14 cellular contexts compared by ENCODE assay signal in genomic region chr7:148813890-148814289, GRCh38.
A peak's percentile ranks its signal among the peaks of the same experiment; 100 is the strongest.
DNase-seq lines count a peak whose midpoint lies in the region; ATAC-seq and TF ChIP-seq lines count a peak whose summit lies in the region.
"Had no signal": no experiment of that assay in that cellular context is flagged by ENCODE, and none has a peak within 500 bp of the region (broad histone marks: within the 10 kb centered on the region; RNA-seq: fewer than 3 reads in every experiment).

No MANE protein-coding gene starts in this region.

- no peak overlapping the region for H4K91ac ChIP-seq in trophoblast cell (ENCODE audit: low read depth, low read length)

- H3K14ac ChIP-seq in trophoblast cell (ENCODE audit: low read length) = no peak overlapping the region

- no peaks in the 10 kb centered on the region for H3K79me1 ChIP-seq in trophoblast cell (ENCODE audit: low read length)

- H3K36me3 Mint-ChIP-seq in activated T-cell treated with anti-CD3 and anti-CD28 coated beads, Interleukin-2, amount 50 U/mL, for 72 hours (ENCODE audit: insufficient read depth in 2 of 2) = peaks cover 18 to 51% of the 10 kb centered on the region in 2 donors
- H3K36me3 Mint-ChIP-seq in GM23338 (ENCODE audit: low read depth) = peaks cover 71% of the 10 kb centered on the region
- no peaks in the 10 kb centered on the region for H3K36me3 Mint-ChIP-seq in T-helper 17 cell (ENCODE audit: low read depth)

- H4K12ac ChIP-seq in trophoblast cell (ENCODE audit: low read depth, low read length) = no peak overlapping the region

- H4K8ac ChIP-seq in trophoblast cell (ENCODE audit: low read depth, low read length) = no peak overlapping the region

- WGBS in trophoblast cell (ENCODE audit: extremely low coverage, insufficient coverage, insufficient read length) = no CpG with 5 or more reads among the region's 9 CpGs

- no peaks in the 10 kb centered on the region for H3K9me3 Mint-ChIP-seq in activated T-cell treated with anti-CD3 and anti-CD28 coated beads, Interleukin-2, amount 50 U/mL, for 72 hours
- H3K9me3 Mint-ChIP-seq in GM23338 = no peaks in the 10 kb centered on the region
- H3K9me3 Mint-ChIP-seq: CD8-positive, alpha-beta T cell; H9 had no signal

- H3K18ac ChIP-seq in trophoblast cell (ENCODE audit: low read length) = peak overlapping the region; percentile 62

- H3K4me3 ChIP-seq in GM23338 (no peak overlapping the region), trophoblast cell (ENCODE audit: low read depth, low read length) (no peak overlapping the region)
- H3K4me3 ChIP-seq: BLaER1 treated with 17β-estradiol and CSF1 and Interleukin-3, amounts not matched to agents 10 nM and 100 nM had no signal

- DNase-seq in activated T-cell treated with anti-CD3 and anti-CD28 coated beads, Interleukin-2, amount 50 U/mL, for 72 hours = no peak
- no peak for DNase-seq in activated T-cell treated with anti-CD3 and anti-CD28 coated beads, Interleukin-2, amount 50 U/mL, for 1 hour
- DNase-seq in GM23338 (ENCODE audit: low spot score) = no peak
- DNase-seq in T-helper 17 cell = no peak
- DNase-seq in trophoblast cell = no peak
- no peak for DNase-seq in NCI-H1694 (lab: John Stamatoyannopoulos, UW)
- DNase-seq in middle frontal gyrus (ENCODE audit: extremely low spot score, low spot score) = no peak
- DNase-seq: Calu3; CD8-positive, alpha-beta T cell; DND-41; H9 had no signal

- no peaks in the 10 kb centered on the region for H3K9me2 ChIP-seq in GM23338 (ENCODE audit: insufficient read depth)

- H3K27ac Mint-ChIP-seq in activated T-cell treated with anti-CD3 and anti-CD28 coated beads, Interleukin-2, amount 50 U/mL, for 72 hours = peak overlapping the region; percentile 54
- H3K27ac Mint-ChIP-seq in GM23338 (peak overlapping the region; percentile 68; the same call in 1 of the 2 replicates), T-helper 17 cell (peak overlapping the region; percentile 70)
- H3K27ac Mint-ChIP-seq: B cell; CD8-positive, alpha-beta T cell had no signal

- H2AFZ ChIP-seq in GM23338 = no peak overlapping the region
- H2AFZ ChIP-seq in trophoblast cell (ENCODE audit: insufficient read depth, low read length, poor library complexity) = no peak overlapping the region

- 0 out of 2 replicates have a peak, but pooled peaks cover 5% of the 10 kb centered on the region for H3K4me1 ChIP-seq in GM23338 (ENCODE audit: insufficient read depth)
- peaks cover 0 to 5% of the 10 kb centered on the region in 2 experiments for H3K4me1 ChIP-seq in trophoblast cell (ENCODE audit: control insufficient read depth in 1 of 2, insufficient read depth in 2 of 2, low read length in 2 of 2)

- H2BK120ac ChIP-seq in trophoblast cell (ENCODE audit: insufficient read depth, low read length, poor library complexity) = no peak overlapping the region

- H3K4me2 ChIP-seq in GM23338 = no peak overlapping the region
- no peak overlapping the region for H3K4me2 ChIP-seq in trophoblast cell (ENCODE audit: low read length)
- H3K4me2 ChIP-seq: BLaER1 treated with 17β-estradiol and CSF1 and Interleukin-3, amounts not matched to agents 10 nM and 100 nM had no signal

- no peak overlapping the region for H3K23ac ChIP-seq in trophoblast cell (ENCODE audit: low read length)

- no peaks in the 10 kb centered on the region for H3K27me3 Mint-ChIP-seq in activated T-cell treated with anti-CD3 and anti-CD28 coated beads, Interleukin-2, amount 50 U/mL, for 72 hours (ENCODE audit: low read depth)
- H3K27me3 Mint-ChIP-seq in GM23338 (ENCODE audit: insufficient read depth, low read depth, poor library complexity) = peaks cover 2% of the 10 kb centered on the region
- no peaks in the 10 kb centered on the region for H3K27me3 Mint-ChIP-seq in T-helper 17 cell
- H3K27me3 Mint-ChIP-seq: B cell had no signal

- H3K4me3 Mint-ChIP-seq in activated T-cell treated with anti-CD3 and anti-CD28 coated beads, Interleukin-2, amount 50 U/mL, for 72 hours = no peak overlapping the region
- H3K4me3 Mint-ChIP-seq in GM23338 (no peak overlapping the region), T-helper 17 cell (no peak overlapping the region)
- H3K4me3 Mint-ChIP-seq: B cell; CD8-positive, alpha-beta T cell; H9 had no signal

- H3K27me3 ChIP-seq in GM23338 (ENCODE audit: insufficient read depth) (no peaks in the 10 kb centered on the region), trophoblast cell (ENCODE audit: insufficient read depth, low read length) (no peaks in the 10 kb centered on the region)
- H3K27me3 ChIP-seq: BLaER1 treated with 17β-estradiol and CSF1 and Interleukin-3, amounts not matched to agents 10 nM and 100 nM had no signal

- H3K4ac ChIP-seq in trophoblast cell (ENCODE audit: low read depth, low read length) = no peak overlapping the region

- H2AK5ac ChIP-seq in trophoblast cell (ENCODE audit: low read length) = no peak overlapping the region

- 0 out of 2 replicates have a peak, but pooled peaks cover 3% of the 10 kb centered on the region for H3F3A ChIP-seq in GM23338 (replicated peaks; ENCODE audit: low read depth)

- no peak overlapping the region for H2BK12ac ChIP-seq in trophoblast cell (ENCODE audit: low read length)

- H3K9me3 ChIP-seq in T-helper 17 cell (ENCODE audit: control insufficient read depth, low read length, poor library complexity, severe bottlenecking) = no peaks in the 10 kb centered on the region
- H3K9me3 ChIP-seq in trophoblast cell (ENCODE audit: insufficient read depth, low read depth, low read length) = no peaks in the 10 kb centered on the region
- H3K9me3 ChIP-seq: BLaER1 treated with 17β-estradiol and CSF1 and Interleukin-3, amounts not matched to agents 10 nM and 100 nM had no signal

- no peaks in the 10 kb centered on the region for H3K79me2 ChIP-seq in GM23338 (replicated peaks; ENCODE audit: insufficient read depth)
- H3K79me2 ChIP-seq in trophoblast cell (ENCODE audit: control insufficient read depth, insufficient read depth, low read length, poor library complexity) = no peaks in the 10 kb centered on the region

- no peaks in the 10 kb centered on the region for H4K20me1 ChIP-seq in GM23338 (replicated peaks; ENCODE audit: insufficient read depth)

- H2BK5ac ChIP-seq in trophoblast cell (ENCODE audit: low read depth, low read length, poor library complexity) = no peak overlapping the region

- no peak for TF ChIP-seq CTCF in GM23338 (conservative IDR thresholded peaks at IDR 0.05; ENCODE audit: low read depth in 2 of 2)

- peak overlapping the region; percentile 41 for H3K9ac ChIP-seq in trophoblast cell (ENCODE audit: low read length)
- H3K9ac ChIP-seq: BLaER1 treated with 17β-estradiol and CSF1 and Interleukin-3, amounts not matched to agents 10 nM and 100 nM had no signal

- no peak for ATAC-seq in activated T-cell treated with anti-CD3 and anti-CD28 coated beads, Interleukin-2, amount 50 U/mL, for 72 hours (replicated peaks in 1 of 2)
- ATAC-seq in GM23338 (no peak), T-helper 17 cell (no peak), HG03045 (IDR thresholded peaks at IDR 0.05; ENCODE audit: unreplicated experiment) (no peak)
- ATAC-seq: CD8-positive, alpha-beta T cell had no signal

- H3K36me3 ChIP-seq in GM23338 (ENCODE audit: insufficient read depth) (peaks cover 19% of the 10 kb centered on the region), trophoblast cell (ENCODE audit: control insufficient read depth in 1 of 2, insufficient read depth in 2 of 2, low read length in 2 of 2) (peaks cover 9 to 26% of the 10 kb centered on the region in 2 experiments)

- no peak overlapping the region for H3K27ac ChIP-seq in GM23338 (ENCODE audit: low read depth)
- no peak overlapping the region for H3K27ac ChIP-seq in trophoblast cell (ENCODE audit: low read depth, low read length)
- H3K27ac ChIP-seq: BLaER1 treated with 17β-estradiol and CSF1 and Interleukin-3, amounts not matched to agents 10 nM and 100 nM had no signal

- no peaks in the 10 kb centered on the region for H3K4me1 Mint-ChIP-seq in activated T-cell treated with anti-CD3 and anti-CD28 coated beads, Interleukin-2, amount 50 U/mL, for 72 hours (ENCODE audit: low read depth)
- peaks cover 13% of the 10 kb centered on the region for H3K4me1 Mint-ChIP-seq in GM23338
- peaks cover 8% of the 10 kb centered on the region for H3K4me1 Mint-ChIP-seq in T-helper 17 cell

TF ChIP-seq in GM23338, 12 proteins besides CTCF, POLR2A, EP300 and RAD21 (continues in another document):
- TF ChIP-seq, protein P1, sequence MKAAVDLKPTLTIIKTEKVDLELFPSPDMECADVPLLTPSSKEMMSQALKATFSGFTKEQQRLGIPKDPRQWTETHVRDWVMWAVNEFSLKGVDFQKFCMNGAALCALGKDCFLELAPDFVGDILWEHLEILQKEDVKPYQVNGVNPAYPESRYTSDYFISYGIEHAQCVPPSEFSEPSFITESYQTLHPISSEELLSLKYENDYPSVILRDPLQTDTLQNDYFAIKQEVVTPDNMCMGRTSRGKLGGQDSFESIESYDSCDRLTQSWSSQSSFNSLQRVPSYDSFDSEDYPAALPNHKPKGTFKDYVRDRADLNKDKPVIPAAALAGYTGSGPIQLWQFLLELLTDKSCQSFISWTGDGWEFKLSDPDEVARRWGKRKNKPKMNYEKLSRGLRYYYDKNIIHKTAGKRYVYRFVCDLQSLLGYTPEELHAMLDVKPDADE (IDR thresholded peaks at IDR 0.05) = no peak
- TF ChIP-seq STAT1 (IDR thresholded peaks at IDR 0.05; ENCODE audit: unreplicated experiment) (no peak), NANOG (IDR thresholded peaks at IDR 0.05; ENCODE audit: borderline replicate concordance) (no peak), EZH2 (IDR thresholded peaks at IDR 0.05; ENCODE audit: low read depth, unreplicated experiment) (no peak), CREB1 (CRISPR knock-in tag; IDR thresholded peaks at IDR 0.05; ENCODE audit: low read depth) (no peak), ZNF331 (CRISPR knock-in tag; IDR thresholded peaks at IDR 0.05; ENCODE audit: low read depth) (no peak)
